12 cellular contexts compared by ENCODE assay signal in the genomic region with DNA sequence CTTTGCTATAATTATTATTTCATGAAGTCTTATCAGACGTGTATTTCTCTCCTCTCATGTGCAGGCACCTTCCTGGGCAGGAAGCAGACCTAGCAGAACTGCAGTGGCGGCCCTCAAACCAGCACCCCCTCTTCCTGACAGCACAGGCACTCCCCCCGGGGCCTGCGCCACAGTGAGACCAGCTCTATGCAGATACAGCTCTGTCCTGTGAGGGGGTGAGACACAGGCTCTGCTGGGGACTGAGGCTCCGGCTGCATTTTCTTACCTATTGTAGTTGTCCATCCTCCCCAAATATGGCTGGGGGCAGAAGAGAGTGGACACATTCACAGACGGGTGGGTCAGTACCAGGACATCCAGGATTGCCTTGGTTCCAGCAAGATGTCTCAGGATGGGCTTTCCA. TPM values are rescaled to one million over a fixed set of nuclear protein-coding genes. Genes with fewer than 3 reads are reported as not detected.
A peak's percentile ranks its signal among the peaks of the same experiment; 100 is the strongest.
DNase-seq lines count a peak whose midpoint lies in the region; ATAC-seq lines count a peak whose summit lies in the region.
"Had no signal": no experiment of that assay in that cellular context is flagged by ENCODE, and none has a peak within 500 bp of the region (broad histone marks: within the 10 kb centered on the region; RNA-seq: fewer than 3 reads in every experiment).

No MANE protein-coding gene starts in this region.

- ATAC-seq in stimulated activated naive CD8-positive, alpha-beta T cell treated with anti-CD3 and anti-CD28 coated beads, Interleukin-15, Interleukin-2, amounts not matched to agents 100 U/mL and 50 U/mL, for 24 hours: no peak
- no peak for ATAC-seq in GM18520 (IDR thresholded peaks at IDR 0.05; ENCODE audit: unreplicated experiment)
- ATAC-seq: GM12878 had no signal

- peak overlapping the region; percentile 79 for H3K27ac ChIP-seq in epithelial cell of prostate

- DNase-seq in activated naive CD4-positive, alpha-beta T cell treated with anti-CD3 and anti-CD28 coated beads for 36 hours: peak; percentile 52
- DNase-seq in activated naive CD4-positive, alpha-beta T cell treated with Interleukin-2 at 50 U/mL for 16 hours: no peak
- peak; percentile 83 for DNase-seq in activated CD8-positive, alpha-beta memory T cell treated with anti-CD3 and anti-CD28 coated beads for 24 hours
- DNase-seq in epithelial cell of prostate (ENCODE audit: low read depth, low spot score): no peak
- DNase-seq in stimulated activated naive CD8-positive, alpha-beta T cell treated with anti-CD3 and anti-CD28 coated beads, Interleukin-15, Interleukin-2, amounts not matched to agents 100 U/mL and 50 U/mL, for 24 hours: peak; percentile 60
- DNase-seq in cerebellar cortex (ENCODE audit: low spot score): no peak
- DNase-seq in mucosa of gallbladder (ENCODE audit: low spot score): no peak
- DNase-seq: activated effector memory CD4-positive, alpha-beta T cell treated with anti-CD3 and anti-CD28 coated beads, Interleukin-2, amount 50 U/mL, for 16 hours; NCI-H226; uterus had no signal

- peaks cover 78% of the 10 kb centered on the region for H3K36me3 Mint-ChIP-seq in activated naive CD4-positive, alpha-beta T cell treated with anti-CD3 and anti-CD28 coated beads for 36 hours (ENCODE audit: low read depth)

- intact Hi-C loops in activated naive CD4-positive, alpha-beta T cell treated with anti-CD3 and anti-CD28 coated beads for 36 hours (cut with micrococcal nuclease): no loop called here

- no peaks in the 10 kb centered on the region for H3K9me3 Mint-ChIP-seq in activated naive CD4-positive, alpha-beta T cell treated with anti-CD3 and anti-CD28 coated beads for 36 hours

- H3K27ac Mint-ChIP-seq in activated naive CD4-positive, alpha-beta T cell treated with anti-CD3 and anti-CD28 coated beads for 36 hours: peak overlapping the region; percentile 100

- peaks cover 61% of the 10 kb centered on the region for H3K4me1 Mint-ChIP-seq in activated naive CD4-positive, alpha-beta T cell treated with anti-CD3 and anti-CD28 coated beads for 36 hours (ENCODE audit: low read depth)

- H3K4me3 Mint-ChIP-seq in activated naive CD4-positive, alpha-beta T cell treated with anti-CD3 and anti-CD28 coated beads for 36 hours: peak overlapping the region; percentile 96

- H3K27me3 Mint-ChIP-seq in activated naive CD4-positive, alpha-beta T cell treated with anti-CD3 and anti-CD28 coated beads for 36 hours (ENCODE audit: low read depth): no peaks in the 10 kb centered on the region

- CTCF ChIA-PET in activated naive CD4-positive, alpha-beta T cell treated with anti-CD3 and anti-CD28 coated beads for 36 hours (lab: Charles Lee): interaction anchor here (1.3 to 11.1 kb wide), 3 partner anchors 9 to 34 kb away, joined by 3 to 234 read pairs (median 8); a partner anchor contains a TSS

RNA-seq across cellular contexts. Expression of a gene that starts 5.0 kb away (rescaled TPM):
- 100 to 1,000 TPM; 136 to 138 TPM for total RNA-seq in activated naive CD4-positive, alpha-beta T cell treated with anti-CD3 and anti-CD28 coated beads for 36 hours
- 6.2 TPM for total RNA-seq in mucosa of gallbladder

RNA-seq across cellular contexts. Expression of a gene that starts 10.4 kb away (rescaled TPM):
- total RNA-seq in activated naive CD4-positive, alpha-beta T cell treated with anti-CD3 and anti-CD28 coated beads for 36 hours: 100 to 1,000 TPM; 105 to 106 TPM
- 27.4 TPM for total RNA-seq in mucosa of gallbladder

RNA-seq across cellular contexts. Expression of a gene that starts 37.3 kb away (rescaled TPM):
- total RNA-seq in activated naive CD4-positive, alpha-beta T cell treated with anti-CD3 and anti-CD28 coated beads for 36 hours: 10 to 100 TPM; 27.0 to 30.4 TPM
- total RNA-seq in mucosa of gallbladder: 29.3 TPM

RNA-seq across cellular contexts. Expression of a gene that starts 39.0 kb away (rescaled TPM):
- total RNA-seq in activated naive CD4-positive, alpha-beta T cell treated with anti-CD3 and anti-CD28 coated beads for 36 hours: 1 to 10 TPM; 3.1 to 3.8 TPM
- 12.3 TPM for total RNA-seq in mucosa of gallbladder

Comparison
In these comparisons a context has a peak if more than half of its experiments do, and no peak if none do; other contexts are left out.
1. DNase-seq: peak in activated naive CD4-positive, alpha-beta T cell treated with anti-CD3 and anti-CD28 coated beads for 36 hours (single experiment), activated CD8-positive, alpha-beta memory T cell treated with anti-CD3 and anti-CD28 coated beads for 24 hours (single experiment) and stimulated activated naive CD8-positive, alpha-beta T cell treated with anti-CD3 and anti-CD28 coated beads, Interleukin-15, Interleukin-2, amounts not matched to agents 100 U/mL and 50 U/mL, for 24 hours (single experiment); none in activated naive CD4-positive, alpha-beta T cell treated with Interleukin-2 at 50 U/mL for 16 hours (single experiment), epithelial cell of prostate (single experiment), cerebellar cortex (single experiment) and mucosa of gallbladder (single experiment).
2. RNA of a gene that starts 5.0 kb away (total RNA-seq): 136 to 138 TPM in activated naive CD4-positive, alpha-beta T cell treated with anti-CD3 and anti-CD28 coated beads for 36 hours; 6.2 TPM in mucosa of gallbladder (single experiment); every median in the first group is over 10 times any median in the second.